19 cellular contexts compared by ENCODE assay signal in the genomic region with DNA sequence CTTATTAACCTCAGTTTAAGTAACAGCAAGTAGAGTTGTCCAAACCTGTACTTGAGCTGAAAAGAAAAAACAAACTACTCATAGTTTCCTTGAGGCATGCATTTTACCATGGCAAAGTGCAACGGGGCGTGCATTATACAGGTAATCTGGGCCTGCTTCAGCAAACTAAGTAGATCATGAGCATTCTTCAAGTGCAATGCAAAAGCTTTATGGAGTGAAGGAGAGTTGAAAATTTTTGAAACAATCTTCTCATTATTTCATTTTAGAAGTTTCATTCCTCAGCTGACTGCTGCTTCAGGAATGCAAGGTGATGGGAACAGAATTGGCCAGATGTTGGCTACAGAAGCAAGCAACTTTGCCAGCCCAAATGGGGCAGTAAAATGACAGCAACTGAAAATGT.
A peak's percentile ranks its signal among the peaks of the same experiment; 100 is the strongest.
DNase-seq lines count a peak whose midpoint lies in the region; ATAC-seq and TF ChIP-seq lines count a peak whose summit lies in the region.
"Had no signal": no experiment of that assay in that cellular context is flagged by ENCODE, and none has a peak within 500 bp of the region (broad histone marks: within the 10 kb centered on the region; RNA-seq: fewer than 3 reads in every experiment).

No MANE protein-coding gene starts in this region.

- ATAC-seq in GM21786 (IDR thresholded peaks at IDR 0.05; ENCODE audit: unreplicated experiment): no peak
- ATAC-seq: HCT116 had no signal

- no peak overlapping the region for H2AFZ ChIP-seq in GM23248

- H3K27ac ChIP-seq in GM23248: no peak overlapping the region
- H3K27ac ChIP-seq: C4-2B had no signal

- no peaks in the 10 kb centered on the region for H3K79me2 ChIP-seq in GM23248 (ENCODE audit: insufficient read depth)

- no peak overlapping the region for H3K4me3 ChIP-seq in GM23248
- no peak overlapping the region for H3K4me3 ChIP-seq in skeletal muscle satellite cell (ENCODE audit: low read length)

- peaks cover 26% of the 10 kb centered on the region; the same call in 1 of the 2 replicates for H3F3A ChIP-seq in GM23248 (ENCODE audit: insufficient read depth)

- DNase-seq in GM23248: peak; percentile 26
- peak; percentile 27 for DNase-seq in left kidney (ENCODE audit: low read depth, low spot score)
- no peak for DNase-seq in HEK293T (ENCODE audit: extremely low spot score)
- DNase-seq in stimulated activated CD4-positive, alpha-beta T cell treated with anti-CD3 and anti-CD28 coated beads, Interleukin-1b, Interleukin-23, amount 100 ng/mL, for 48 hours: no peak
- DNase-seq: AML-193, GOT3, NCI-H1105 treated with DMSO at 0.1 percent for 48 hours, NCI-H1694, NCI-H2081 treated with DMSO at 0.1 percent for 48 hours, NCI-H510A, NCI-H82, OCI-M1, SHP77, SK-N-SH had no signal

- intact Hi-C loops in dendritic cell treated with granulocyte-macrophage colony-stimulating factor and Interleukin-4, amounts not matched to agents 40 ng/mL and 50 ng/mL, for 4 days (cut with micrococcal nuclease): no loop called here

- POLR2A ChIA-PET in HEK293T (lab: Yijun Ruan, JAX): no interaction called here

- H3K36me3 ChIP-seq in GM23248 (ENCODE audit: low read depth) (no peaks in the 10 kb centered on the region), skeletal muscle satellite cell (ENCODE audit: insufficient read depth, low read length) (no peaks in the 10 kb centered on the region)

- peak overlapping the region; percentile 69 for H3K27ac Mint-ChIP-seq in dendritic cell treated with granulocyte-macrophage colony-stimulating factor and Interleukin-4, amounts not matched to agents 40 ng/mL and 50 ng/mL, for 4 days

- H3K27me3 Mint-ChIP-seq in dendritic cell treated with granulocyte-macrophage colony-stimulating factor and Interleukin-4, amounts not matched to agents 40 ng/mL and 50 ng/mL, for 4 days: no peaks in the 10 kb centered on the region

- H3K9me3 ChIP-seq in GM23248 (ENCODE audit: low read depth) (no peaks in the 10 kb centered on the region), skeletal muscle satellite cell (replicated peaks; ENCODE audit: low read length) (no peaks in the 10 kb centered on the region)
- H3K9me3 ChIP-seq: SK-N-SH had no signal

- WGBS in GM23248 (ENCODE audit: low coverage in 1 of 2, low lambda C conversion rate in 2 of 2, missing lambda C conversion rate in 2 of 2), 2 experiments: 100% methylated on average over 2 of the region's 2 CpGs

- H4K20me1 ChIP-seq in GM23248 (ENCODE audit: insufficient read depth): no peaks in the 10 kb centered on the region

- H3K4me1 ChIP-seq in GM23248 (ENCODE audit: insufficient read depth) (peaks cover 36% of the 10 kb centered on the region), skeletal muscle satellite cell (ENCODE audit: control insufficient read depth, insufficient read depth, low read length) (no peaks in the 10 kb centered on the region)

- peaks cover 12% of the 10 kb centered on the region for H3K4me1 Mint-ChIP-seq in dendritic cell treated with granulocyte-macrophage colony-stimulating factor and Interleukin-4, amounts not matched to agents 40 ng/mL and 50 ng/mL, for 4 days (ENCODE audit: low read depth)

- H3K27me3 ChIP-seq in GM23248 (replicated peaks; ENCODE audit: insufficient read depth) (no peaks in the 10 kb centered on the region), skeletal muscle satellite cell (ENCODE audit: control insufficient read depth, insufficient read depth, low read length) (no peaks in the 10 kb centered on the region)

- no peak overlapping the region for H3K4me3 Mint-ChIP-seq in dendritic cell treated with granulocyte-macrophage colony-stimulating factor and Interleukin-4, amounts not matched to agents 40 ng/mL and 50 ng/mL, for 4 days

- CTCF ChIA-PET in HEK293T (lab: Yijun Ruan, JAX): no interaction called here

- H3K36me3 Mint-ChIP-seq in dendritic cell treated with granulocyte-macrophage colony-stimulating factor and Interleukin-4, amounts not matched to agents 40 ng/mL and 50 ng/mL, for 4 days (ENCODE audit: low read depth): no peaks in the 10 kb centered on the region

- H3K9me3 Mint-ChIP-seq in dendritic cell treated with granulocyte-macrophage colony-stimulating factor and Interleukin-4, amounts not matched to agents 40 ng/mL and 50 ng/mL, for 4 days: no peaks in the 10 kb centered on the region

- H3K9ac ChIP-seq in GM23248: no peak overlapping the region
- H3K9ac ChIP-seq in skeletal muscle satellite cell (ENCODE audit: low read depth, low read length): no peak overlapping the region
- H3K9ac ChIP-seq: SK-N-SH had no signal

- H3K4me2 ChIP-seq in GM23248 (ENCODE audit: unreplicated experiment) (no peak overlapping the region), skeletal muscle satellite cell (ENCODE audit: low read length) (peak overlapping the region; percentile 35)
- H3K4me2 ChIP-seq: SK-N-SH had no signal

- in situ Hi-C loops in GM23248 (cut with MboI): no loop called here

- H3K9me2 ChIP-seq in GM23248 (ENCODE audit: insufficient read depth): no peaks in the 10 kb centered on the region
- H3K9me2 ChIP-seq: SK-N-SH had no signal

TF ChIP-seq in HEK293T, 16 proteins besides CTCF, POLR2A, EP300 and RAD21:
- TF ChIP-seq, protein P1, sequence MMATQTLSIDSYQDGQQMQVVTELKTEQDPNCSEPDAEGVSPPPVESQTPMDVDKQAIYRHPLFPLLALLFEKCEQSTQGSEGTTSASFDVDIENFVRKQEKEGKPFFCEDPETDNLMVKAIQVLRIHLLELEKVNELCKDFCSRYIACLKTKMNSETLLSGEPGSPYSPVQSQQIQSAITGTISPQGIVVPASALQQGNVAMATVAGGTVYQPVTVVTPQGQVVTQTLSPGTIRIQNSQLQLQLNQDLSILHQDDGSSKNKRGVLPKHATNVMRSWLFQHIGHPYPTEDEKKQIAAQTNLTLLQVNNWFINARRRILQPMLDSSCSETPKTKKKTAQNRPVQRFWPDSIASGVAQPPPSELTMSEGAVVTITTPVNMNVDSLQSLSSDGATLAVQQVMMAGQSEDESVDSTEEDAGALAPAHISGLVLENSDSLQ (IDR thresholded peaks at IDR 0.05): no peak
- TF ChIP-seq ZNF384 (IDR thresholded peaks at IDR 0.05): no peak
- no peak for TF ChIP-seq CTBP1 (IDR thresholded peaks at IDR 0.05; ENCODE audit: borderline replicate concordance)
- no peak for TF ChIP-seq NFRKB (IDR thresholded peaks at IDR 0.05)
- TF ChIP-seq TARDBP (IDR thresholded peaks at IDR 0.05): no peak
- TF ChIP-seq SUZ12 (IDR thresholded peaks at IDR 0.05): no peak
- TF ChIP-seq SP1 (IDR thresholded peaks at IDR 0.05): no peak
- no peak for TF ChIP-seq FOXM1 (IDR thresholded peaks at IDR 0.05; ENCODE audit: borderline replicate concordance)

Comparison
In these comparisons a context has a peak if more than half of its experiments do, and no peak if none do; other contexts are left out.
1. DNase-seq: peak in GM23248 (single experiment) and left kidney (single experiment); none in HEK293T (single experiment) and stimulated activated CD4-positive, alpha-beta T cell treated with anti-CD3 and anti-CD28 coated beads, Interleukin-1b, Interleukin-23, amount 100 ng/mL, for 48 hours (single experiment).